In genomic region chr4:80235451-80235850, GRCh38 we compare ENCODE assay signal across 1 cellular context.
TF ChIP-seq lines count a peak whose summit lies in the region.

No MANE protein-coding gene starts in this region.

TF ChIP-seq in HepG2, 621 proteins besides CTCF, POLR2A, EP300 and RAD21:
- TF ChIP-seq, protein P1, sequence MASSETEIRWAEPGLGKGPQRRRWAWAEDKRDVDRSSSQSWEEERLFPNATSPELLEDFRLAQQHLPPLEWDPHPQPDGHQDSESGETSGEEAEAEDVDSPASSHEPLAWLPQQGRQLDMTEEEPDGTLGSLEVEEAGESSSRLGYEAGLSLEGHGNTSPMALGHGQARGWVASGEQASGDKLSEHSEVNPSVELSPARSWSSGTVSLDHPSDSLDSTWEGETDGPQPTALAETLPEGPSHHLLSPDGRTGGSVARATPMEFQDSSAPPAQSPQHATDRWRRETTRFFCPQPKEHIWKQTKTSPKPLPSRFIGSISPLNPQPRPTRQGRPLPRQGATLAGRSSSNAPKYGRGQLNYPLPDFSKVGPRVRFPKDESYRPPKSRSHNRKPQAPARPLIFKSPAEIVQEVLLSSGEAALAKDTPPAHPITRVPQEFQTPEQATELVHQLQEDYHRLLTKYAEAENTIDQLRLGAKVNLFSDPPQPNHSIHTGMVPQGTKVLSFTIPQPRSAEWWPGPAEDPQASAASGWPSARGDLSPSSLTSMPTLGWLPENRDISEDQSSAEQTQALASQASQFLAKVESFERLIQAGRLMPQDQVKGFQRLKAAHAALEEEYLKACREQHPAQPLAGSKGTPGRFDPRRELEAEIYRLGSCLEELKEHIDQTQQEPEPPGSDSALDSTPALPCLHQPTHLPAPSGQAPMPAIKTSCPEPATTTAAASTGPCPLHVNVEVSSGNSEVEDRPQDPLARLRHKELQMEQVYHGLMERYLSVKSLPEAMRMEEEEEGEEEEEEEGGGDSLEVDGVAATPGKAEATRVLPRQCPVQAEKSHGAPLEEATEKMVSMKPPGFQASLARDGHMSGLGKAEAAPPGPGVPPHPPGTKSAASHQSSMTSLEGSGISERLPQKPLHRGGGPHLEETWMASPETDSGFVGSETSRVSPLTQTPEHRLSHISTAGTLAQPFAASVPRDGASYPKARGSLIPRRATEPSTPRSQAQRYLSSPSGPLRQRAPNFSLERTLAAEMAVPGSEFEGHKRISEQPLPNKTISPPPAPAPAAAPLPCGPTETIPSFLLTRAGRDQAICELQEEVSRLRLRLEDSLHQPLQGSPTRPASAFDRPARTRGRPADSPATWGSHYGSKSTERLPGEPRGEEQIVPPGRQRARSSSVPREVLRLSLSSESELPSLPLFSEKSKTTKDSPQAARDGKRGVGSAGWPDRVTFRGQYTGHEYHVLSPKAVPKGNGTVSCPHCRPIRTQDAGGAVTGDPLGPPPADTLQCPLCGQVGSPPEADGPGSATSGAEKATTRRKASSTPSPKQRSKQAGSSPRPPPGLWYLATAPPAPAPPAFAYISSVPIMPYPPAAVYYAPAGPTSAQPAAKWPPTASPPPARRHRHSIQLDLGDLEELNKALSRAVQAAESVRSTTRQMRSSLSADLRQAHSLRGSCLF (CRISPR knock-in tag; IDR thresholded peaks at IDR 0.05; ENCODE audit: borderline replicate concordance): no peak
- TF ChIP-seq ZNF253 (CRISPR knock-in tag; IDR thresholded peaks at IDR 0.05; ENCODE audit: borderline replicate concordance) (no peak), ZFP36L2 (CRISPR knock-in tag; IDR thresholded peaks at IDR 0.05) (no peak), ZNF343 (CRISPR knock-in tag; IDR thresholded peaks at IDR 0.05) (no peak), NR2F1 (CRISPR knock-in tag; IDR thresholded peaks at IDR 0.05) (peak in 1 of 2 experiments; percentile 57; a peak in 2 of 4 replicates), ATAD3A (CRISPR knock-in tag; IDR thresholded peaks at IDR 0.05) (no peak), ZNF496 (CRISPR knock-in tag; IDR thresholded peaks at IDR 0.05; ENCODE audit: insufficient replicate concordance) (no peak), ZHX1 (CRISPR knock-in tag; IDR thresholded peaks at IDR 0.05; ENCODE audit: low read depth) (no peak), BCL6 (CRISPR knock-in tag; IDR thresholded peaks at IDR 0.05) (peak; percentile 56), ZNF737 (CRISPR knock-in tag; IDR thresholded peaks at IDR 0.05; ENCODE audit: borderline replicate concordance) (no peak), ARNTL (CRISPR knock-in tag; IDR thresholded peaks at IDR 0.05) (no peak), NR2F6 (IDR thresholded peaks at IDR 0.05) (peak; percentile 19; the same call in 1 of the 2 replicates), NR2F6 (CRISPR knock-in tag; IDR thresholded peaks at IDR 0.05) (no peak), ZNF121 (CRISPR knock-in tag; IDR thresholded peaks at IDR 0.05) (no peak), LCORL (IDR thresholded peaks at IDR 0.05) (no peak), LCORL (CRISPR knock-in tag; IDR thresholded peaks at IDR 0.05) (no peak), ZNF629 (CRISPR knock-in tag; conservative IDR thresholded peaks at IDR 0.05) (no peak), RFX3 (CRISPR knock-in tag; IDR thresholded peaks at IDR 0.05) (no peak), FOSL1 (CRISPR knock-in tag; IDR thresholded peaks at IDR 0.05; ENCODE audit: borderline replicate concordance) (no peak), GATA4 (IDR thresholded peaks at IDR 0.05; ENCODE audit: borderline replicate concordance, low read depth) (no peak), ZNF776 (CRISPR knock-in tag; IDR thresholded peaks at IDR 0.05) (no peak), ZNF225 (CRISPR knock-in tag; IDR thresholded peaks at IDR 0.05) (no peak)
- TF ChIP-seq, protein P2, sequence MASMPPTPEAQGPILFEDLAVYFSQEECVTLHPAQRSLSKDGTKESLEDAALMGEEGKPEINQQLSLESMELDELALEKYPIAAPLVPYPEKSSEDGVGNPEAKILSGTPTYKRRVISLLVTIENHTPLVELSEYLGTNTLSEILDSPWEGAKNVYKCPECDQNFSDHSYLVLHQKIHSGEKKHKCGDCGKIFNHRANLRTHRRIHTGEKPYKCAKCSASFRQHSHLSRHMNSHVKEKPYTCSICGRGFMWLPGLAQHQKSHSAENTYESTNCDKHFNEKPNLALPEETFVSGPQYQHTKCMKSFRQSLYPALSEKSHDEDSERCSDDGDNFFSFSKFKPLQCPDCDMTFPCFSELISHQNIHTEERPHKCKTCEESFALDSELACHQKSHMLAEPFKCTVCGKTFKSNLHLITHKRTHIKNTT (CRISPR knock-in tag; IDR thresholded peaks at IDR 0.05): no peak
- TF ChIP-seq, protein P3, sequence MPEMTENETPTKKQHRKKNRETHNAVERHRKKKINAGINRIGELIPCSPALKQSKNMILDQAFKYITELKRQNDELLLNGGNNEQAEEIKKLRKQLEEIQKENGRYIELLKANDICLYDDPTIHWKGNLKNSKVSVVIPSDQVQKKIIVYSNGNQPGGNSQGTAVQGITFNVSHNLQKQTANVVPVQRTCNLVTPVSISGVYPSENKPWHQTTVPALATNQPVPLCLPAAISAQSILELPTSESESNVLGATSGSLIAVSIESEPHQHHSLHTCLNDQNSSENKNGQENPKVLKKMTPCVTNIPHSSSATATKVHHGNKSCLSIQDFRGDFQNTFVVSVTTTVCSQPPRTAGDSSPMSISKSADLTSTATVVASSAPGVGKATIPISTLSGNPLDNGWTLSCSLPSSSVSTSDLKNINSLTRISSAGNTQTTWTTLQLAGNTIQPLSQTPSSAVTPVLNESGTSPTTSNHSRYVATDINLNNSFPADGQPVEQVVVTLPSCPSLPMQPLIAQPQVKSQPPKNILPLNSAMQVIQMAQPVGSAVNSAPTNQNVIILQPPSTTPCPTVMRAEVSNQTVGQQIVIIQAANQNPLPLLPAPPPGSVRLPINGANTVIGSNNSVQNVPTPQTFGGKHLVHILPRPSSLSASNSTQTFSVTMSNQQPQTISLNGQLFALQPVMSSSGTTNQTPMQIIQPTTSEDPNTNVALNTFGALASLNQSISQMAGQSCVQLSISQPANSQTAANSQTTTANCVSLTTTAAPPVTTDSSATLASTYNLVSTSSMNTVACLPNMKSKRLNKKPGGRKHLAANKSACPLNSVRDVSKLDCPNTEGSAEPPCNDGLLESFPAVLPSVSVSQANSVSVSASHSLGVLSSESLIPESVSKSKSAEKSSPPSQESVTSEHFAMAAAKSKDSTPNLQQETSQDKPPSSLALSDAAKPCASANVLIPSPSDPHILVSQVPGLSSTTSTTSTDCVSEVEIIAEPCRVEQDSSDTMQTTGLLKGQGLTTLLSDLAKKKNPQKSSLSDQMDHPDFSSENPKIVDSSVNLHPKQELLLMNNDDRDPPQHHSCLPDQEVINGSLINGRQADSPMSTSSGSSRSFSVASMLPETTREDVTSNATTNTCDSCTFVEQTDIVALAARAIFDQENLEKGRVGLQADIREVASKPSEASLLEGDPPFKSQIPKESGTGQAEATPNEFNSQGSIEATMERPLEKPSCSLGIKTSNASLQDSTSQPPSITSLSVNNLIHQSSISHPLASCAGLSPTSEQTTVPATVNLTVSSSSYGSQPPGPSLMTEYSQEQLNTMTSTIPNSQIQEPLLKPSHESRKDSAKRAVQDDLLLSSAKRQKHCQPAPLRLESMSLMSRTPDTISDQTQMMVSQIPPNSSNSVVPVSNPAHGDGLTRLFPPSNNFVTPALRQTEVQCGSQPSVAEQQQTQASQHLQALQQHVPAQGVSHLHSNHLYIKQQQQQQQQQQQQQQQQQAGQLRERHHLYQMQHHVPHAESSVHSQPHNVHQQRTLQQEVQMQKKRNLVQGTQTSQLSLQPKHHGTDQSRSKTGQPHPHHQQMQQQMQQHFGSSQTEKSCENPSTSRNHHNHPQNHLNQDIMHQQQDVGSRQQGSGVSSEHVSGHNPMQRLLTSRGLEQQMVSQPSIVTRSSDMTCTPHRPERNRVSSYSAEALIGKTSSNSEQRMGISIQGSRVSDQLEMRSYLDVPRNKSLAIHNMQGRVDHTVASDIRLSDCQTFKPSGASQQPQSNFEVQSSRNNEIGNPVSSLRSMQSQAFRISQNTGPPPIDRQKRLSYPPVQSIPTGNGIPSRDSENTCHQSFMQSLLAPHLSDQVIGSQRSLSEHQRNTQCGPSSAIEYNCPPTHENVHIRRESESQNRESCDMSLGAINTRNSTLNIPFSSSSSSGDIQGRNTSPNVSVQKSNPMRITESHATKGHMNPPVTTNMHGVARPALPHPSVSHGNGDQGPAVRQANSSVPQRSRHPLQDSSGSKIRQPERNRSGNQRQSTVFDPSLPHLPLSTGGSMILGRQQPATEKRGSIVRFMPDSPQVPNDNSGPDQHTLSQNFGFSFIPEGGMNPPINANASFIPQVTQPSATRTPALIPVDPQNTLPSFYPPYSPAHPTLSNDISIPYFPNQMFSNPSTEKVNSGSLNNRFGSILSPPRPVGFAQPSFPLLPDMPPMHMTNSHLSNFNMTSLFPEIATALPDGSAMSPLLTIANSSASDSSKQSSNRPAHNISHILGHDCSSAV (CRISPR knock-in tag; IDR thresholded peaks at IDR 0.05; ENCODE audit: borderline replicate concordance): no peak
TF ChIP-seq in HepG2: peak in this region for 3.
